In genomic region chr11:77449060-77449521, GRCh38 we compare ENCODE assay signal across 1 cellular context.
TF ChIP-seq lines count a peak whose summit lies in the region.

No MANE protein-coding gene starts in this region.

TF ChIP-seq in HepG2, 621 proteins besides CTCF, POLR2A, EP300 and RAD21 (continued from another document):
- TF ChIP-seq NR2F6 (IDR thresholded peaks at IDR 0.05): no peak
- no peak for TF ChIP-seq NR2F6 (CRISPR knock-in tag; IDR thresholded peaks at IDR 0.05)
- no peak for TF ChIP-seq ZFP37 (CRISPR knock-in tag; IDR thresholded peaks at IDR 0.05; ENCODE audit: borderline replicate concordance)
